18 cellular contexts compared by ENCODE assay signal in the genomic region with DNA sequence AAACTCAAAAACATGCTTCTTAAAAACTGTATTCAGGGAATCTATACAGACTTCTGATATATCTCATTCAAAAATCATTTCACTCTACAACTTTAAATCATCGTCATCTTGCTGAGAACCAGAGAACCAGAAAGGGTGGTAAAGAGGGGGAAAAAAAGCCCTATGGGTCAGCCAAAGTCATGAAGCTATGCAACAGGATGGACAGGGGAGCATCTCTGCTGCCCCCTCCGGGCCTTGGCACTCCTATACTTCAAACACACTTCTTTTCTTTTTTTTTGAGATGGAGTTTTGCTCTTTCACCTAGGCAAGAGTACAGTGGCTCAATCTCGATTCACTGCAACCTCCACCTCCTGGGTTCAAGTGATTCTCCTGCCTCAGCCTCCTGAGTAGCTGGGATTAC.
A peak's percentile ranks its signal among the peaks of the same experiment; 100 is the strongest.
DNase-seq lines count a peak whose midpoint lies in the region; ATAC-seq, FAIRE-seq and TF ChIP-seq lines count a peak whose summit lies in the region.
"Had no signal": no experiment of that assay in that cellular context is flagged by ENCODE, and none has a peak within 500 bp of the region (broad histone marks: within the 10 kb centered on the region; RNA-seq: fewer than 3 reads in every experiment).

No MANE protein-coding gene starts in this region.

- WGBS in pancreas, 2 donors: 84 to 85% methylated on average over 3 of the region's 3 CpGs

- H3K4me3 ChIP-seq in BE2C (ENCODE audit: low read depth, low read length) (no peak overlapping the region), GM12875 (ENCODE audit: low read depth, low read length) (no peak overlapping the region), pancreas (no peak overlapping the region), MG63 (no peak overlapping the region)
- H3K4me3 ChIP-seq: breast epithelium, left lung, prostate gland had no signal

- intact Hi-C loops in pancreas (cut with DNase I): no loop called here

- DNase-seq in BE2C (no peak), RKO (ENCODE audit: low spot score) (peak; percentile 32), iPS-NIHi7 (ENCODE audit: extremely low spot score) (peak; percentile 48), GM10266 (ENCODE audit: extremely low spot score) (no peak), pancreas (no peak), MG63 (no peak)
- DNase-seq: activated CD4-positive, alpha-beta T cell treated with anti-CD3 and anti-CD28 coated beads for 36 hours; CD4-positive, alpha-beta memory T cell; effector CD4-positive, alpha-beta T cell; GF-D8; GOT3; hippocampal formation; left lung; NCI-H1417; stimulated activated naive CD8-positive, alpha-beta T cell treated with anti-CD3 and anti-CD28 coated beads, Interleukin-15, Interleukin-2, amounts not matched to agents 100 U/mL and 50 U/mL, for 24 hours had no signal

- no peaks in the 10 kb centered on the region for H3K4me1 ChIP-seq in BE2C
- no peaks in the 10 kb centered on the region for H3K4me1 ChIP-seq in pancreas
- H3K4me1 ChIP-seq: breast epithelium, left lung, prostate gland had no signal

- ATAC-seq in pancreas: no peak
- ATAC-seq: activated CD4-positive, alpha-beta T cell treated with anti-CD3 and anti-CD28 coated beads for 36 hours; left lung; stimulated activated naive CD8-positive, alpha-beta T cell treated with anti-CD3 and anti-CD28 coated beads, Interleukin-15, Interleukin-2, amounts not matched to agents 100 U/mL and 50 U/mL, for 24 hours had no signal

- H3K27me3 ChIP-seq in BE2C (peaks cover 4% of the 10 kb centered on the region; the same call in 1 of the 2 replicates), pancreas (no peaks in the 10 kb centered on the region), MG63 (no peaks in the 10 kb centered on the region)
- H3K27me3 ChIP-seq: breast epithelium, left lung had no signal

- TF ChIP-seq CTCF in BE2C (IDR thresholded peaks at IDR 0.05; ENCODE audit: low read depth, low read length) (peak; percentile 20; the same call in 1 of the 2 replicates), GM12875 (IDR thresholded peaks at IDR 0.05; ENCODE audit: borderline replicate concordance, insufficient read depth, low read depth, low read length) (peak; percentile 30; the same call in 1 of the 2 replicates), GM10266 (IDR thresholded peaks at IDR 0.05; ENCODE audit: control insufficient read depth, insufficient read depth, low read depth, missing control alignments) (no peak), pancreas (IDR thresholded peaks at IDR 0.05) (no peak)

- H3K9me3 ChIP-seq in BE2C: no peaks in the 10 kb centered on the region
- H3K9me3 ChIP-seq in pancreas: no peaks in the 10 kb centered on the region
- H3K9me3 ChIP-seq in MG63: no peaks in the 10 kb centered on the region
- H3K9me3 ChIP-seq: breast epithelium, left lung, prostate gland had no signal

- FAIRE-seq in pancreas (lab: Jason Lieb, UNC): no peak

- no peaks in the 10 kb centered on the region for H3K36me3 ChIP-seq in BE2C
- peaks cover 0 to 31% (median 0%) of the 10 kb centered on the region in 3 donors for H3K36me3 ChIP-seq in pancreas
- H3K36me3 ChIP-seq in MG63: peaks cover 6% of the 10 kb centered on the region

- no peak overlapping the region for H3K27ac ChIP-seq in pancreas
- H3K27ac ChIP-seq: breast epithelium, left lung, prostate gland had no signal

Comparison
In these comparisons a context has a peak if more than half of its experiments do, and no peak if none do; other contexts are left out.
1. DNase-seq: peak in RKO (single experiment) and iPS-NIHi7 (single experiment); none in BE2C (single experiment), GM10266 (single experiment), pancreas (0 of 6) and MG63 (single experiment).
2. CTCF ChIP-seq: peak in BE2C (single experiment) and GM12875 (single experiment); none in GM10266 (single experiment) and pancreas (0 of 4).